ENCODE assay signal across 9 cellular contexts in the genomic region with DNA sequence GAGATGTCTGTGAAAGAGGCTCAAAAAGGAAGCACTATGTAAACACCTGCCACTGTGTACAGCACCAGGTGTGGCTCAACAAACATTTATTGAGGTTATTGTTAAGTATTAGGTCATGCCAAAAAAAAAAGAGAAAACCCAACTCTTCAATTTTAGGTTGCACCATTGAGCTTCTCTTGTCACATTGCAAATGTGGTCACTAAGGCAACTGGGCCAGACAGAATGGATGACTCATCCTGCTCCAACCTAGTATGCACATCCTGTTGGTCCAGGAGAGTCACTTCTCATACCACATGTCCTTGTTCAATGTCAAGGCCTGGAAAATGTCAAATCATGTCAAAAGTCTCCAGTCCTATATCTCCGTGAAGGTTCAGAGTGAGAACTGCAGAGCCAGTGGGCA. TPM values are rescaled to one million over a fixed set of nuclear protein-coding genes. Genes with fewer than 3 reads are reported as not detected.
DNase-seq lines count a peak whose midpoint lies in the region; ATAC-seq and TF ChIP-seq lines count a peak whose summit lies in the region.
"Had no signal": no experiment of that assay in that cellular context is flagged by ENCODE, and none has a peak within 500 bp of the region (broad histone marks: within the 10 kb centered on the region; RNA-seq: fewer than 3 reads in every experiment).

No MANE protein-coding gene starts in this region.

- peak; percentile 55 for DNase-seq in A673 (ENCODE audit: low spot score)
- peak; percentile 88 to 98 for DNase-seq in NCI-H2081 (lab: John Stamatoyannopoulos, UW)
- DNase-seq in activated CD4-positive, alpha-beta T cell treated with anti-CD3 and anti-CD28 coated beads, Interleukin-2, amount 10 ng/mL, durations not matched to agents 7 days and 5 days: peak; percentile 72
- DNase-seq in immature natural killer cell: peak; percentile 63 to 74 (median 64)
- DNase-seq in dorsolateral prefrontal cortex: no peak

- POLR2A ChIA-PET in A673 (lab: Charles Lee; ENCODE audit: low non-redundant PET): no interaction called here
- POLR2A ChIA-PET in activated CD4-positive, alpha-beta T cell treated with anti-CD3 and anti-CD28 coated beads, Interleukin-2, amount 10 ng/mL, durations not matched to agents 7 days and 5 days (lab: Charles Lee): no interaction called here

- intact Hi-C loops in A673 (cut with micrococcal nuclease; ENCODE audit: unreplicated experiment): no loop called here
- intact Hi-C loops in dorsolateral prefrontal cortex (cut with DNase I): no loop called here

- H3K36me3 Mint-ChIP-seq in activated CD4-positive, alpha-beta T cell treated with anti-CD3 and anti-CD28 coated beads, Interleukin-2, amount 10 ng/mL, durations not matched to agents 7 days and 5 days (ENCODE audit: low read depth): peaks cover 3% of the 10 kb centered on the region
- H3K36me3 Mint-ChIP-seq in immature natural killer cell: no peaks in the 10 kb centered on the region
- H3K36me3 Mint-ChIP-seq: brain had no signal

- CTCF ChIA-PET in A673 (lab: Charles Lee): no interaction called here
- CTCF ChIA-PET in activated CD4-positive, alpha-beta T cell treated with anti-CD3 and anti-CD28 coated beads, Interleukin-2, amount 10 ng/mL, durations not matched to agents 7 days and 5 days (lab: Charles Lee): interaction anchor here (0.6 to 1.7 kb wide), 7 partner anchors 13 to 261 kb away, joined by 3 to 6 read pairs (median 4); no protein-coding TSS in a partner anchor

- H3K4me1 ChIP-seq in A673 (ENCODE audit: insufficient read depth, low read length, poor library complexity, severe bottlenecking): no peaks in the 10 kb centered on the region

- H3K4me1 Mint-ChIP-seq in activated CD4-positive, alpha-beta T cell treated with anti-CD3 and anti-CD28 coated beads, Interleukin-2, amount 10 ng/mL, durations not matched to agents 7 days and 5 days: peaks cover 41% of the 10 kb centered on the region
- peaks cover 16% of the 10 kb centered on the region in 2 donors for H3K4me1 Mint-ChIP-seq in immature natural killer cell
- H3K4me1 Mint-ChIP-seq: brain had no signal

- H3K27me3 Mint-ChIP-seq in activated CD4-positive, alpha-beta T cell treated with anti-CD3 and anti-CD28 coated beads, Interleukin-2, amount 10 ng/mL, durations not matched to agents 7 days and 5 days: peaks cover 36% of the 10 kb centered on the region
- peaks cover under 1 to 4% (median 3%) of the 10 kb centered on the region in 3 donors for H3K27me3 Mint-ChIP-seq in immature natural killer cell (ENCODE audit: low read depth in 3 of 3)

- H3K4me3 ChIP-seq in A673 (ENCODE audit: low read depth, low read length, poor library complexity, severe bottlenecking) (no peak overlapping the region), dorsolateral prefrontal cortex (no peak overlapping the region)

- no peaks in the 10 kb centered on the region for H3K9me3 ChIP-seq in A673 (ENCODE audit: low read depth, low read length, poor library complexity, severe bottlenecking)

- H3K27ac Mint-ChIP-seq in activated CD4-positive, alpha-beta T cell treated with anti-CD3 and anti-CD28 coated beads, Interleukin-2, amount 10 ng/mL, durations not matched to agents 7 days and 5 days: peak overlapping the region; percentile 58
- peak overlapping the region; percentile 14 to 92 (median 85) for H3K27ac Mint-ChIP-seq in immature natural killer cell
- H3K27ac Mint-ChIP-seq: brain had no signal

- no peaks in the 10 kb centered on the region for H3K36me3 ChIP-seq in A673 (ENCODE audit: insufficient read depth, low read length, poor library complexity, severe bottlenecking)

- H3K27me3 ChIP-seq in A673 (replicated peaks; ENCODE audit: insufficient read depth, low read depth, low read length, poor library complexity) (no peaks in the 10 kb centered on the region), dorsolateral prefrontal cortex (peaks cover 0 to 94% (median 59%) of the 10 kb centered on the region in 45 donors)

- H3K27ac ChIP-seq in A673 (ENCODE audit: low read depth, low read length, poor library complexity, severe bottlenecking) (no peak overlapping the region), dorsolateral prefrontal cortex (no peak overlapping the region)

- TF ChIP-seq CTCF in A673 (conservative IDR thresholded peaks at IDR 0.05; ENCODE audit: low read depth, low read length) (no peak), dorsolateral prefrontal cortex (IDR thresholded peaks at IDR 0.05 in 54 of 56, conservative IDR thresholded peaks at IDR 0.05 in 2 of 56; ENCODE audit: low read depth in 1 of 56, partially characterized antibody in 56 of 56) (no peak)

- H3K9me3 Mint-ChIP-seq in activated CD4-positive, alpha-beta T cell treated with anti-CD3 and anti-CD28 coated beads, Interleukin-2, amount 10 ng/mL, durations not matched to agents 7 days and 5 days: peaks cover 2% of the 10 kb centered on the region
- H3K9me3 Mint-ChIP-seq in immature natural killer cell: no peaks in the 10 kb centered on the region

- no peak overlapping the region for H3K4me3 Mint-ChIP-seq in activated CD4-positive, alpha-beta T cell treated with anti-CD3 and anti-CD28 coated beads, Interleukin-2, amount 10 ng/mL, durations not matched to agents 7 days and 5 days
- H3K4me3 Mint-ChIP-seq in immature natural killer cell: no peak overlapping the region
- H3K4me3 Mint-ChIP-seq: brain had no signal

- ATAC-seq in GM18502 (IDR thresholded peaks at IDR 0.05; ENCODE audit: poor library complexity, unreplicated experiment) (peak; percentile 82), HG02938 (IDR thresholded peaks at IDR 0.05; ENCODE audit: unreplicated experiment) (peak; percentile 77), GM18873 (IDR thresholded peaks at IDR 0.05; ENCODE audit: low FRiP score, unreplicated experiment) (no peak)

- BruUV-seq in A673 (replicated peaks; lab: Mats Ljungman, UMichigan): no TSS peak

RNA-seq across cellular contexts. Expression of a gene that starts 25.0 kb away (rescaled TPM):
- total RNA-seq in A673 (2021): not detected in 2 replicates
- not detected for total RNA-seq in activated CD4-positive, alpha-beta T cell treated with anti-CD3 and anti-CD28 coated beads, Interleukin-2, amount 10 ng/mL, durations not matched to agents 7 days and 5 days
- polyA plus RNA-seq in immature natural killer cell: not detected
- not detected for total RNA-seq in dorsolateral prefrontal cortex

RNA-seq across cellular contexts. Expression of a gene that starts 39.1 kb away (rescaled TPM):
- total RNA-seq in A673 (2021) (34.5 and 37.8 TPM in 2 replicates), dorsolateral prefrontal cortex (1 to 10 TPM in 8 of 120 experiments, under 1 TPM in 20, not detected in 92; 0.26 to 1.7 (median 0.62) TPM)
- 1 to 10 TPM; 3.4 to 4.7 TPM for total RNA-seq in activated CD4-positive, alpha-beta T cell treated with anti-CD3 and anti-CD28 coated beads, Interleukin-2, amount 10 ng/mL, durations not matched to agents 7 days and 5 days
- 10 to 100 TPM; 15.9 to 32.6 (median 18.3) TPM for polyA plus RNA-seq in immature natural killer cell

Comparison
In these comparisons a context has a peak if more than half of its experiments do, and no peak if none do; other contexts are left out.
1. DNase-seq: peak in A673 (single experiment), NCI-H2081 (2 of 2), activated CD4-positive, alpha-beta T cell treated with anti-CD3 and anti-CD28 coated beads, Interleukin-2, amount 10 ng/mL, durations not matched to agents 7 days and 5 days (single experiment) and immature natural killer cell (3 of 3); none in dorsolateral prefrontal cortex (0 of 10).